In the genomic region with DNA sequence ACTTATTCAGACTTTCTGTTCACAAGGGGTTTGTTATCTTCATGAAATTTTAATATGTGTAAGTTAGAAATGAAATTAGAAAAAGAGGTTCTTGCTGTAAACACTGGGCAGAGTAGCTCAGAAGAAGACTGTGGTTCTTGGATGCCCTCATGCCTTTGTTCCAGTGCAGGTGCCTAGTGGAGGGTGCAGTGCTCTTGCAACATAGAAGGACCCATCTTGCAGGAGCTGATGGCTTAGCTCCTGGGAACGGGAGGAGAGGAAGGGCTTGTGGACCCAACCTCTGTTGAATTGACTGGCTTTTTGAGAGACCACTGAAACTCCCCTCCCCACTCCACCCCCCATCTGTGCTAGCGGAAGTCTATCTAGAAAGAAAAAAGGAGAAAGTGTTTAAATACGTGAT, we compare ENCODE assay signal across 11 cellular contexts.
DNase-seq lines count a peak whose midpoint lies in the region; ATAC-seq and TF ChIP-seq lines count a peak whose summit lies in the region.
"Had no signal": no experiment of that assay in that cellular context is flagged by ENCODE, and none has a peak within 500 bp of the region (broad histone marks: within the 10 kb centered on the region; RNA-seq: fewer than 3 reads in every experiment).

No MANE protein-coding gene starts in this region.

- no peak overlapping the region for H3K4me3 ChIP-seq in neural progenitor cell
- H3K4me3 ChIP-seq: BLaER1 treated with 17β-estradiol and CSF1 and Interleukin-3, amounts not matched to agents 10 nM and 100 nM; GM23248 had no signal

- H3K79me2 ChIP-seq in H9 (ENCODE audit: insufficient read depth, low read length) (no peaks in the 10 kb centered on the region), neural progenitor cell (ENCODE audit: low read depth) (no peaks in the 10 kb centered on the region)

- CTCF ChIA-PET in CD4-positive, alpha-beta T cell (lab: Charles Lee), result interaction anchor here (0.7 to 1.1 kb wide), 2 partner anchors 40 to 105 kb away, joined by 3 to 4 read pairs; no protein-coding TSS in a partner anchor
- CTCF ChIA-PET in WTC11 (lab: Charles Lee), result interaction anchor here (0.6 to 2.6 kb wide), 7 partner anchors 9 to 404 kb away, joined by 3 to 9 read pairs (median 5); no protein-coding TSS in a partner anchor

- H3K4me1 ChIP-seq in H9 (ENCODE audit: insufficient read depth, low read length), result 0 out of 2 replicates have a peak, but pooled peaks cover 2% of the 10 kb centered on the region
- peaks cover 14% of the 10 kb centered on the region for H3K4me1 ChIP-seq in neural progenitor cell
- H3K4me1 ChIP-seq: BLaER1 treated with 17β-estradiol and CSF1 and Interleukin-3, amounts not matched to agents 10 nM and 100 nM had no signal

- H2AFZ ChIP-seq in H9 (ENCODE audit: low read length) (no peak overlapping the region), neural progenitor cell (replicated peaks) (no peak overlapping the region)
- H2AFZ ChIP-seq: GM23248 had no signal

- H3K27ac ChIP-seq in CD4-positive, alpha-beta T cell (ENCODE audit: low read depth, low read length), result no peak overlapping the region
- no peak overlapping the region for H3K27ac ChIP-seq in H9 (ENCODE audit: insufficient read length, low read depth, low read length)
- peak overlapping the region; percentile 8 for H3K27ac ChIP-seq in neural progenitor cell
- H3K27ac ChIP-seq: BLaER1 treated with 17β-estradiol and CSF1 and Interleukin-3, amounts not matched to agents 10 nM and 100 nM; GM23248 had no signal

- no peaks in the 10 kb centered on the region for H3K79me1 ChIP-seq in H9 (ENCODE audit: insufficient read depth, low read depth, low read length, poor library complexity, severe bottlenecking)

- H2BK5ac ChIP-seq in H9 (ENCODE audit: insufficient read length, low read length), result no peak overlapping the region

- H3K27me3 Mint-ChIP-seq in CD4-positive, alpha-beta T cell, result no peaks in the 10 kb centered on the region
- no peaks in the 10 kb centered on the region for H3K27me3 Mint-ChIP-seq in H9 (ENCODE audit: low read depth)
- no peaks in the 10 kb centered on the region for H3K27me3 Mint-ChIP-seq in WTC11 (ENCODE audit: low read depth)
- H3K27me3 Mint-ChIP-seq in neural progenitor cell (ENCODE audit: insufficient read depth, low read depth), result no peaks in the 10 kb centered on the region
- H3K27me3 Mint-ChIP-seq: B cell; CD8-positive, alpha-beta memory T cell had no signal

- H3K36me3 ChIP-seq in neural progenitor cell, result peaks cover 3% of the 10 kb centered on the region

- H4K20me1 ChIP-seq in H9 (ENCODE audit: control insufficient read depth, insufficient read depth, insufficient read length) (no peaks in the 10 kb centered on the region), neural progenitor cell (ENCODE audit: low read depth) (no peaks in the 10 kb centered on the region)
- H4K20me1 ChIP-seq: BLaER1 treated with 17β-estradiol and CSF1 and Interleukin-3, amounts not matched to agents 10 nM and 100 nM had no signal

- no peak overlapping the region for H3K14ac ChIP-seq in H9 (ENCODE audit: insufficient read depth, low read length)

- no peak overlapping the region for H4K8ac ChIP-seq in H9 (replicated peaks; ENCODE audit: insufficient read length, low read depth, low read length)

- no peak overlapping the region for H3K4me3 Mint-ChIP-seq in CD4-positive, alpha-beta T cell
- H3K4me3 Mint-ChIP-seq in H9 (no peak overlapping the region), WTC11 (no peak overlapping the region), neural progenitor cell (no peak overlapping the region)
- H3K4me3 Mint-ChIP-seq: B cell; CD8-positive, alpha-beta memory T cell had no signal

- no peak overlapping the region for H3K4ac ChIP-seq in H9 (ENCODE audit: low read depth, low read length)

- no peaks in the 10 kb centered on the region for H3F3A ChIP-seq in neural progenitor cell (ENCODE audit: low read depth)

- H3K23me2 ChIP-seq in H9 (ENCODE audit: insufficient read length, low read depth, low read length, poor library complexity, severe bottlenecking), result no peaks in the 10 kb centered on the region

- H2BK20ac ChIP-seq in H9 (ENCODE audit: low read depth, low read length, poor library complexity, severe bottlenecking), result no peak overlapping the region

- H3K4me1 Mint-ChIP-seq in CD4-positive, alpha-beta T cell (ENCODE audit: low read depth), result peaks cover 16% of the 10 kb centered on the region
- H3K4me1 Mint-ChIP-seq in H9 (peaks cover 25 to 29% of the 10 kb centered on the region in 2 experiments), WTC11 (peaks cover 26% of the 10 kb centered on the region), neural progenitor cell (peaks cover 10% of the 10 kb centered on the region)
- H3K4me1 Mint-ChIP-seq: B cell had no signal

- H2BK12ac ChIP-seq in H9 (ENCODE audit: insufficient read length, low read depth, low read length), result no peak overlapping the region

- H3K9ac ChIP-seq in H9 (ENCODE audit: extremely low read depth, insufficient read length, low read length) (no peak overlapping the region), neural progenitor cell (no peak overlapping the region)
- H3K9ac ChIP-seq: BLaER1 treated with 17β-estradiol and CSF1 and Interleukin-3, amounts not matched to agents 10 nM and 100 nM; GM23248 had no signal

- H2BK15ac ChIP-seq in H9 (ENCODE audit: low read depth, low read length), result no peak overlapping the region

- no peak overlapping the region for H4K91ac ChIP-seq in H9 (ENCODE audit: insufficient read length, low read depth, low read length)

- H3K18ac ChIP-seq in H9 (ENCODE audit: insufficient read length, low read depth, low read length), result no peak overlapping the region

- no peaks in the 10 kb centered on the region for H3K9me3 ChIP-seq in CD4-positive, alpha-beta T cell (ENCODE audit: control insufficient read depth, low read length)
- no peaks in the 10 kb centered on the region for H3K9me3 ChIP-seq in H9 (ENCODE audit: control insufficient read depth, low read depth, low read length)
- H3K9me3 ChIP-seq in neural progenitor cell (ENCODE audit: low read depth), result no peaks in the 10 kb centered on the region
- H3K9me3 ChIP-seq: BLaER1 treated with 17β-estradiol and CSF1 and Interleukin-3, amounts not matched to agents 10 nM and 100 nM had no signal

- no peak overlapping the region for H3K56ac ChIP-seq in H9 (ENCODE audit: insufficient read length, low read depth, low read length)

- H3K9me3 Mint-ChIP-seq in CD4-positive, alpha-beta T cell, result no peaks in the 10 kb centered on the region
- H3K9me3 Mint-ChIP-seq in H9 (no peaks in the 10 kb centered on the region), WTC11 (no peaks in the 10 kb centered on the region), neural progenitor cell (no peaks in the 10 kb centered on the region)
- H3K9me3 Mint-ChIP-seq: CD8-positive, alpha-beta memory T cell had no signal

- no peak overlapping the region for H3T11ph ChIP-seq in H9 (ENCODE audit: low read length)

- peak overlapping the region; percentile 4 for H3K27ac Mint-ChIP-seq in CD4-positive, alpha-beta T cell
- peak overlapping the region in 2 of 3 experiments; percentile 57 to 85; a peak in 3 of 7 replicates for H3K27ac Mint-ChIP-seq in H9
- no peak overlapping the region for H3K27ac Mint-ChIP-seq in WTC11
- peak overlapping the region; percentile 2 for H3K27ac Mint-ChIP-seq in neural progenitor cell
- H3K27ac Mint-ChIP-seq: B cell had no signal

- intact Hi-C loops in CD4-positive, alpha-beta T cell (cut with DNase I, micrococcal nuclease), result no loop called here

- DNase-seq in CD4-positive, alpha-beta T cell, result no peak
- no peak for DNase-seq in H9
- DNase-seq in WTC11 (ENCODE audit: low spot score), result no peak
- DNase-seq in neural progenitor cell (ENCODE audit: low spot score), result no peak
- no peak for DNase-seq in SKM-1 (lab: John Stamatoyannopoulos, UW; ENCODE audit: unreplicated experiment)
- no peak for DNase-seq in NCI-H82 treated with DMSO at 0.1 percent for 48 hours (lab: John Stamatoyannopoulos, UW; ENCODE audit: unreplicated experiment)
- DNase-seq: CD8-positive, alpha-beta memory T cell; COR-L47; GM23248 had no signal

- H3K36me3 Mint-ChIP-seq in CD4-positive, alpha-beta T cell (ENCODE audit: low read depth), result peaks cover 57% of the 10 kb centered on the region
- H3K36me3 Mint-ChIP-seq in H9 (ENCODE audit: insufficient read depth in 1 of 3, low read depth in 3 of 3), result peaks cover 4 to 11% (median 8%) of the 10 kb centered on the region in 3 experiments; a peak in 5 of 7 replicates
- peaks cover 3% of the 10 kb centered on the region; the same call in 1 of the 2 replicates for H3K36me3 Mint-ChIP-seq in WTC11
- peaks cover 10% of the 10 kb centered on the region for H3K36me3 Mint-ChIP-seq in neural progenitor cell

- H2AK5ac ChIP-seq in H9 (ENCODE audit: insufficient read length, low read length), result no peak overlapping the region

- H2BK120ac ChIP-seq in H9 (ENCODE audit: low read depth, low read length, poor library complexity, severe bottlenecking), result no peak overlapping the region

- H3K23ac ChIP-seq in H9 (ENCODE audit: insufficient read length, low read depth, low read length), result no peak overlapping the region

- no peak for ATAC-seq in CD4-positive, alpha-beta T cell (ENCODE audit: poor library complexity)
- peak; percentile 58 for ATAC-seq in WTC11

- no CpG with 5 or more reads among the region's 3 CpGs for WGBS in H9 (ENCODE audit: extremely low coverage, insufficient read length, low lambda C conversion rate)

- H4K5ac ChIP-seq in H9 (ENCODE audit: insufficient read length, low read depth, low read length), result no peak overlapping the region

- no peak overlapping the region for H3K4me2 ChIP-seq in H9 (ENCODE audit: insufficient read depth, insufficient read length, low read length)
- H3K4me2 ChIP-seq in neural progenitor cell, result no peak overlapping the region
- H3K4me2 ChIP-seq: BLaER1 treated with 17β-estradiol and CSF1 and Interleukin-3, amounts not matched to agents 10 nM and 100 nM had no signal

- POLR2A ChIA-PET in CD4-positive, alpha-beta T cell (lab: Charles Lee), result interaction anchor here (1.0 to 1.4 kb wide), 2 partner anchors 9 to 11 kb away, joined by 3 read pairs; no protein-coding TSS in a partner anchor
- POLR2A ChIA-PET in WTC11 (lab: Charles Lee), result interaction anchor here (0.9 to 1.4 kb wide), 3 partner anchors 10 to 62 kb away, joined by 3 to 4 read pairs (median 4); no protein-coding TSS in a partner anchor

- no peak for TF ChIP-seq CTCF in CD4-positive, alpha-beta T cell (IDR thresholded peaks at IDR 0.05)
- TF ChIP-seq CTCF in H9 (conservative IDR thresholded peaks at IDR 0.05) (no peak), WTC11 (IDR thresholded peaks at IDR 0.05) (no peak), neural progenitor cell (IDR thresholded peaks at IDR 0.05) (no peak)

- no peaks in the 10 kb centered on the region for H3K27me3 ChIP-seq in CD4-positive, alpha-beta T cell (ENCODE audit: control insufficient read depth, insufficient read depth, low read length)
- H3K27me3 ChIP-seq in H9 (ENCODE audit: insufficient read depth, low read length), result no peaks in the 10 kb centered on the region
- no peaks in the 10 kb centered on the region for H3K27me3 ChIP-seq in neural progenitor cell
- H3K27me3 ChIP-seq: BLaER1 treated with 17β-estradiol and CSF1 and Interleukin-3, amounts not matched to agents 10 nM and 100 nM had no signal

TF ChIP-seq in WTC11, 78 proteins besides CTCF, POLR2A, EP300 and RAD21 (continues in another document):
- no peak for TF ChIP-seq ZBTB21 (CRISPR knock-in tag; IDR thresholded peaks at IDR 0.05; ENCODE audit: borderline replicate concordance)
